Comparison of ENCODE assay signal across 8 cellular contexts in genomic region chr2:113390133-113390849, GRCh38. TPM values are rescaled to one million over a fixed set of nuclear protein-coding genes. Genes with fewer than 3 reads are reported as not detected.
DNase-seq lines count a peak whose midpoint lies in the region; ATAC-seq and TF ChIP-seq lines count a peak whose summit lies in the region.

No MANE protein-coding gene starts in this region.

- intact Hi-C loops in breast epithelium (cut with DNase I; ENCODE audit: low total_unique reads), result no loop called here
- intact Hi-C loops in posterior vena cava (cut with DNase I), result no loop called here

- H3K4me3 ChIP-seq in breast epithelium, result peak overlapping the region in 2 of 3 donors; percentile 25 to 38

- peak; percentile 37 to 97 (median 55) for TF ChIP-seq CTCF in breast epithelium (IDR thresholded peaks at IDR 0.05)

- TF ChIP-seq POLR2A in breast epithelium (IDR thresholded peaks at IDR 0.05), result no peak

- H3K4me1 ChIP-seq in breast epithelium, result no peaks in the 10 kb centered on the region

- H3K27me3 ChIP-seq in breast epithelium, result no peaks in the 10 kb centered on the region

- no peak overlapping the region for H3K27ac ChIP-seq in breast epithelium

- H3K9me3 ChIP-seq in breast epithelium, result no peaks in the 10 kb centered on the region

- H3K36me3 ChIP-seq in breast epithelium, result no peaks in the 10 kb centered on the region

- peak; percentile 92 for ATAC-seq in GM18517 (IDR thresholded peaks at IDR 0.05; ENCODE audit: unreplicated experiment)
- peak; percentile 78 for ATAC-seq in HG02943 (IDR thresholded peaks at IDR 0.05; ENCODE audit: low read depth, unreplicated experiment)

- DNase-seq in SK-N-DZ (ENCODE audit: low spot score), result peak; percentile 81
- peak in 1 of 2 donors; percentile 46 for DNase-seq in breast epithelium (ENCODE audit: low spot score in 2 of 2)
- DNase-seq in left kidney (ENCODE audit: low read depth, low spot score), result peak; percentile 93
- peak; percentile 42 for DNase-seq in stimulated activated CD4-positive, alpha-beta T cell treated with anti-CD3 and anti-CD28 coated beads, Interleukin-4, amount 100 ng/mL, for 1 hour
- no peak for DNase-seq in Kasumi-1 (lab: John Stamatoyannopoulos, UW)
- DNase-seq in posterior vena cava (ENCODE audit: low spot score), result no peak

RNA-seq across cellular contexts. Expression of gene ZNG1B, which starts 47.2 kb away (rescaled TPM):
- 27.7 and 29.8 TPM in 2 replicates for polyA plus RNA-seq in SK-N-DZ (2014; cell fraction: cytosol; rRNA removed)
- polyA plus RNA-seq in SK-N-DZ (2014; cell fraction: nucleus; rRNA removed), result 59.7 and 66.4 TPM in 2 replicates
- total RNA-seq in breast epithelium, result 10 to 100 TPM; 29.9 to 51.1 (median 41.6) TPM
- 10 to 100 TPM; 23.0 to 30.5 TPM for total RNA-seq in posterior vena cava

Comparison
In these comparisons a context has a peak if more than half of its experiments do, and no peak if none do; other contexts are left out.
1. DNase-seq: peak in SK-N-DZ (single experiment), left kidney (single experiment) and stimulated activated CD4-positive, alpha-beta T cell treated with anti-CD3 and anti-CD28 coated beads, Interleukin-4, amount 100 ng/mL, for 1 hour (single experiment); none in Kasumi-1 (0 of 2) and posterior vena cava (single experiment).